In genomic region chr6:53725791-53726575, GRCh38 we compare ENCODE assay signal across 8 cellular contexts.
DNase-seq lines count a peak whose midpoint lies in the region; ATAC-seq and TF ChIP-seq lines count a peak whose summit lies in the region.

No MANE protein-coding gene starts in this region.

- no peak overlapping the region for H3K4me3 ChIP-seq in heart left ventricle

- H3K9me3 Mint-ChIP-seq in activated naive CD8-positive, alpha-beta T cell treated with anti-CD3 and anti-CD28 coated beads, Interleukin-2, amount 10 ng/mL, durations not matched to agents 7 days and 5 days = no peaks in the 10 kb centered on the region

- intact Hi-C loops in heart left ventricle (cut with DNase I) = loop anchor here in 8 of 10 donors (2.0 to 10.0 kb wide), 10 partner anchors 74 to 555 kb away; partner anchors contain the start of gene GCLC (in 2 of the 8)

- H3K27me3 Mint-ChIP-seq in activated naive CD8-positive, alpha-beta T cell treated with anti-CD3 and anti-CD28 coated beads, Interleukin-2, amount 10 ng/mL, durations not matched to agents 7 days and 5 days = peaks cover 16% of the 10 kb centered on the region

- H3K27ac Mint-ChIP-seq in activated naive CD8-positive, alpha-beta T cell treated with anti-CD3 and anti-CD28 coated beads, Interleukin-2, amount 10 ng/mL, durations not matched to agents 7 days and 5 days = no peak overlapping the region

- no peak overlapping the region for H3K27ac ChIP-seq in heart left ventricle

- no peaks in the 10 kb centered on the region for H3K36me3 ChIP-seq in heart left ventricle

- DNase-seq in NCI-H1092 treated with DMSO at 0.1 percent for 48 hours (lab: John Stamatoyannopoulos, UW) = peak; percentile 56
- peak; percentile 62 for DNase-seq in SW480 (ENCODE audit: low spot score)
- peak; percentile 82 for DNase-seq in activated naive CD8-positive, alpha-beta T cell treated with anti-CD3 and anti-CD28 coated beads, Interleukin-2, amount 10 ng/mL, durations not matched to agents 7 days and 5 days
- DNase-seq in heart left ventricle = peak; percentile 68 to 86 (median 78)
- DNase-seq in retina = peak; percentile 84

- no peak for TF ChIP-seq POLR2A in heart left ventricle (IDR thresholded peaks at IDR 0.05)

- peaks cover 7% of the 10 kb centered on the region for H3K4me1 Mint-ChIP-seq in activated naive CD8-positive, alpha-beta T cell treated with anti-CD3 and anti-CD28 coated beads, Interleukin-2, amount 10 ng/mL, durations not matched to agents 7 days and 5 days

- H3K27me3 ChIP-seq in heart left ventricle = peaks cover 0 to 3% (median 0%) of the 10 kb centered on the region in 9 donors

- 34 to 35% (median 35%) methylated on average over 18 of the region's 18 CpGs for WGBS in heart left ventricle, 4 donors

- no peaks in the 10 kb centered on the region for H3K9me3 ChIP-seq in heart left ventricle

- H3K4me1 ChIP-seq in heart left ventricle = peaks cover 0 to 6% (median under 1%) of the 10 kb centered on the region in 12 donors

- H3K4me3 Mint-ChIP-seq in activated naive CD8-positive, alpha-beta T cell treated with anti-CD3 and anti-CD28 coated beads, Interleukin-2, amount 10 ng/mL, durations not matched to agents 7 days and 5 days = no peak overlapping the region

- H3K36me3 Mint-ChIP-seq in activated naive CD8-positive, alpha-beta T cell treated with anti-CD3 and anti-CD28 coated beads, Interleukin-2, amount 10 ng/mL, durations not matched to agents 7 days and 5 days = no peaks in the 10 kb centered on the region

- ATAC-seq in HG02588 (IDR thresholded peaks at IDR 0.05; ENCODE audit: unreplicated experiment) = peak; percentile 86
- peak; percentile 78 for ATAC-seq in activated naive CD8-positive, alpha-beta T cell treated with anti-CD3 and anti-CD28 coated beads, Interleukin-2, amount 10 ng/mL, durations not matched to agents 7 days and 5 days (ENCODE audit: low read depth)
- peak in 3 of 4 donors; percentile 88 to 89 (median 89) for ATAC-seq in heart left ventricle
- ATAC-seq in HG03196 (IDR thresholded peaks at IDR 0.05; ENCODE audit: unreplicated experiment) = no peak

- POLR2A ChIA-PET in activated naive CD8-positive, alpha-beta T cell treated with anti-CD3 and anti-CD28 coated beads, Interleukin-2, amount 10 ng/mL, durations not matched to agents 7 days and 5 days (lab: Charles Lee) = no interaction called here

- TF ChIP-seq CTCF in GM12872 (IDR thresholded peaks at IDR 0.05; ENCODE audit: insufficient read depth, low read depth, low read length) (peak; percentile 97), heart left ventricle (IDR thresholded peaks at IDR 0.05) (peak; percentile 88 to 99 (median 96))
